In the genomic region with DNA sequence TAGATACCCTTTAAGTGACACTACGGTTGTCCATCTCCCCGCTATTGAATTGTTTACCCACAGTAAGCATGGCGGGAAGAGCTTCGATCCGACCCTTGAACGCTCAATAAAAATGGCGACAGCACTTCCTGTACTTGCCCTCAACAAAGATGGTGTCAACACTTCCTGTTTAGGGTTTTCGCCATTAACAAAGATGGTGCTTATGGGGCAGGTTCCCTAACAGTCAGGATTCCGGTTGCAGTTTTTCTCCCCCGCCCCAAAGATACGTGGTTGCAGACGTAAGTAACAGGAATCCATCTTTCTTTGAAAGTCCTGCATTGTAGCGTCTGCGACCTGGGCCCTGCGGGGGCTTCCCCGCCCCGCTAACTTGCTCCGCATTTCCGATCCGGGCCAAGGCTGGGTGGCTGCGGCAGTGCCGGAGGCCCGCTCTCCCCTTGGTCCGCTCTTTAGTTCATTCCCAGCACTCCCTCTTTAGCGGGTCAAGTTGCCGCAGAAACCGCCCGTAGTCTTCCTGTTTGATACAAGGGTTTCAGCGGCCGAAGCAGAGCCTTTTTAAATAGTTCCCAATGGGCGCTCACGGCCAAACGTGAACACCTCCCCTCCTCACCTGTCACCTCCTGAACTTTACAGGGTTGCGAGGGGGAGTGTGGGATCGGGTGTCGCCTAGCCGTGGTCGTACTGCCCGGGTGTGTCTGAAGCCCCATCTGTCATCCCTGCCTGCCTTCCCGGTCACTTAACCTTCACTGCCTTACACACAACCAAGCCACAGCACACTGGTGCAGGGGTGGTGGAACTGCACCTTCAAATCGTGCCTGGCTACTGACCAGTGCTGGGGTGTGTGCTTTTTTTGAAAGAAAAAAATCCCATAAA, we compare ENCODE assay signal across 1 cellular context.
TF ChIP-seq lines count a peak whose summit lies in the region.

TSS of gene CRADD (plus strand) at position 181 of the 870 bp plus-strand sequence.

TF ChIP-seq in HepG2, 621 proteins besides CTCF, POLR2A, EP300 and RAD21 (continued from another document and continues in another):
- TF ChIP-seq NCOA2 (CRISPR knock-in tag; IDR thresholded peaks at IDR 0.05) (peak; percentile 51), ZNF121 (CRISPR knock-in tag; IDR thresholded peaks at IDR 0.05) (peak; percentile 64), KDM2A (CRISPR knock-in tag; IDR thresholded peaks at IDR 0.05; ENCODE audit: borderline replicate concordance, low read depth) (peak; percentile 74), THRA (CRISPR knock-in tag; IDR thresholded peaks at IDR 0.05; ENCODE audit: borderline replicate concordance) (no peak; the same call in 1 of the 2 replicates), ZNF329 (CRISPR knock-in tag; IDR thresholded peaks at IDR 0.05; ENCODE audit: low read depth) (no peak), ZBTB20 (CRISPR knock-in tag; IDR thresholded peaks at IDR 0.05; ENCODE audit: borderline replicate concordance, low read depth) (peak; percentile 58; the same call in 1 of the 2 replicates), RNF2 (conservative IDR thresholded peaks at IDR 0.05; ENCODE audit: low read depth) (no peak), ZNF354B (CRISPR knock-in tag; IDR thresholded peaks at IDR 0.05) (0 out of 2 replicates have a peak, but pooled peaks have one; percentile 15), ADNP (CRISPR knock-in tag; IDR thresholded peaks at IDR 0.05) (no peak), NFKBIZ (CRISPR knock-in tag; IDR thresholded peaks at IDR 0.05) (peak; percentile 74), ZSCAN22 (CRISPR knock-in tag; IDR thresholded peaks at IDR 0.05) (0 out of 2 replicates have a peak, but pooled peaks have one; percentile 52), FOSL2 (CRISPR knock-in tag; IDR thresholded peaks at IDR 0.05) (peak; percentile 52), ZBTB26 (CRISPR knock-in tag; IDR thresholded peaks at IDR 0.05; ENCODE audit: borderline replicate concordance) (peak; percentile 16; the same call in 1 of the 2 replicates), CSRNP1 (CRISPR knock-in tag; IDR thresholded peaks at IDR 0.05) (peak; percentile 58; the same call in 1 of the 2 replicates), NFYB (CRISPR knock-in tag; IDR thresholded peaks at IDR 0.05) (peak; percentile 35; the same call in 1 of the 2 replicates), ZBTB38 (CRISPR knock-in tag; IDR thresholded peaks at IDR 0.05) (peak; percentile 50; the same call in 1 of the 2 replicates), PHF8 (CRISPR knock-in tag; IDR thresholded peaks at IDR 0.05) (peak; percentile 89), ERF (CRISPR knock-in tag; IDR thresholded peaks at IDR 0.05) (peak; percentile 66; the same call in 1 of the 2 replicates), HOXA9 (CRISPR knock-in tag; IDR thresholded peaks at IDR 0.05; ENCODE audit: borderline replicate concordance) (no peak), HNF1B (CRISPR knock-in tag; IDR thresholded peaks at IDR 0.05) (peak; percentile 69), ZFP91 (CRISPR knock-in tag; IDR thresholded peaks at IDR 0.05; ENCODE audit: borderline replicate concordance) (peak; percentile 90), SPEN (CRISPR knock-in tag; IDR thresholded peaks at IDR 0.05; ENCODE audit: low read depth) (0 out of 2 replicates have a peak, but pooled peaks have one; percentile 40), SOX5 (CRISPR knock-in tag; IDR thresholded peaks at IDR 0.05; ENCODE audit: borderline replicate concordance) (peak; percentile 71), POLR2G (IDR thresholded peaks at IDR 0.05; ENCODE audit: low read depth, low read length) (peak; percentile 96), ZNF234 (CRISPR knock-in tag; conservative IDR thresholded peaks at IDR 0.05) (0 out of 2 replicates have a peak, but pooled peaks have one; percentile 42), BCLAF1 (IDR thresholded peaks at IDR 0.05) (no peak), ZNF891 (CRISPR knock-in tag; IDR thresholded peaks at IDR 0.05) (peak; percentile 55; the same call in 1 of the 2 replicates), TFDP2 (CRISPR knock-in tag; IDR thresholded peaks at IDR 0.05) (peak; percentile 93), CREM (IDR thresholded peaks at IDR 0.05) (peak; percentile 95), CREM (CRISPR knock-in tag; IDR thresholded peaks at IDR 0.05) (no peak)
- TF ChIP-seq, protein P1, sequence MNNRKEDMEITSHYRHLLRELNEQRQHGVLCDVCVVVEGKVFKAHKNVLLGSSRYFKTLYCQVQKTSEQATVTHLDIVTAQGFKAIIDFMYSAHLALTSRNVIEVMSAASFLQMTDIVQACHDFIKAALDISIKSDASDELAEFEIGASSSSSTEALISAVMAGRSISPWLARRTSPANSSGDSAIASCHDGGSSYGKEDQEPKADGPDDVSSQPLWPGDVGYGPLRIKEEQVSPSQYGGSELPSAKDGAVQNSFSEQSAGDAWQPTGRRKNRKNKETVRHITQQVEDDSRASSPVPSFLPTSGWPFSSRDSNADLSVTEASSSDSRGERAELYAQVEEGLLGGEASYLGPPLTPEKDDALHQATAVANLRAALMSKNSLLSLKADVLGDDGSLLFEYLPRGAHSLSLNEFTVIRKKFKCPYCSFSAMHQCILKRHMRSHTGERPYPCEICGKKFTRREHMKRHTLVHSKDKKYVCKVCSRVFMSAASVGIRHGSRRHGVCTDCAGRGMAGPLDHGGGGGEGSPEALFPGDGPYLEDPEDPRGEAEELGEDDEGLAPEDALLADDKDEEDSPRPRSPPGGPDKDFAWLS (CRISPR knock-in tag; IDR thresholded peaks at IDR 0.05; ENCODE audit: borderline replicate concordance): 0 out of 2 replicates have a peak, but pooled peaks have one; percentile 27
- TF ChIP-seq, protein P2, sequence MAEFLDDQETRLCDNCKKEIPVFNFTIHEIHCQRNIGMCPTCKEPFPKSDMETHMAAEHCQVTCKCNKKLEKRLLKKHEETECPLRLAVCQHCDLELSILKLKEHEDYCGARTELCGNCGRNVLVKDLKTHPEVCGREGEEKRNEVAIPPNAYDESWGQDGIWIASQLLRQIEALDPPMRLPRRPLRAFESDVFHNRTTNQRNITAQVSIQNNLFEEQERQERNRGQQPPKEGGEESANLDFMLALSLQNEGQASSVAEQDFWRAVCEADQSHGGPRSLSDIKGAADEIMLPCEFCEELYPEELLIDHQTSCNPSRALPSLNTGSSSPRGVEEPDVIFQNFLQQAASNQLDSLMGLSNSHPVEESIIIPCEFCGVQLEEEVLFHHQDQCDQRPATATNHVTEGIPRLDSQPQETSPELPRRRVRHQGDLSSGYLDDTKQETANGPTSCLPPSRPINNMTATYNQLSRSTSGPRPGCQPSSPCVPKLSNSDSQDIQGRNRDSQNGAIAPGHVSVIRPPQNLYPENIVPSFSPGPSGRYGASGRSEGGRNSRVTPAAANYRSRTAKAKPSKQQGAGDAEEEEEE (CRISPR knock-in tag; IDR thresholded peaks at IDR 0.05; ENCODE audit: borderline replicate concordance): no peak
- TF ChIP-seq, protein P3, sequence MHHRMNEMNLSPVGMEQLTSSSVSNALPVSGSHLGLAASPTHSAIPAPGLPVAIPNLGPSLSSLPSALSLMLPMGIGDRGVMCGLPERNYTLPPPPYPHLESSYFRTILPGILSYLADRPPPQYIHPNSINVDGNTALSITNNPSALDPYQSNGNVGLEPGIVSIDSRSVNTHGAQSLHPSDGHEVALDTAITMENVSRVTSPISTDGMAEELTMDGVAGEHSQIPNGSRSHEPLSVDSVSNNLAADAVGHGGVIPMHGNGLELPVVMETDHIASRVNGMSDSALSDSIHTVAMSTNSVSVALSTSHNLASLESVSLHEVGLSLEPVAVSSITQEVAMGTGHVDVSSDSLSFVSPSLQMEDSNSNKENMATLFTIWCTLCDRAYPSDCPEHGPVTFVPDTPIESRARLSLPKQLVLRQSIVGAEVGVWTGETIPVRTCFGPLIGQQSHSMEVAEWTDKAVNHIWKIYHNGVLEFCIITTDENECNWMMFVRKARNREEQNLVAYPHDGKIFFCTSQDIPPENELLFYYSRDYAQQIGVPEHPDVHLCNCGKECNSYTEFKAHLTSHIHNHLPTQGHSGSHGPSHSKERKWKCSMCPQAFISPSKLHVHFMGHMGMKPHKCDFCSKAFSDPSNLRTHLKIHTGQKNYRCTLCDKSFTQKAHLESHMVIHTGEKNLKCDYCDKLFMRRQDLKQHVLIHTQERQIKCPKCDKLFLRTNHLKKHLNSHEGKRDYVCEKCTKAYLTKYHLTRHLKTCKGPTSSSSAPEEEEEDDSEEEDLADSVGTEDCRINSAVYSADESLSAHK (CRISPR knock-in tag; IDR thresholded peaks at IDR 0.05; ENCODE audit: borderline replicate concordance): no peak
- TF ChIP-seq, protein P4, sequence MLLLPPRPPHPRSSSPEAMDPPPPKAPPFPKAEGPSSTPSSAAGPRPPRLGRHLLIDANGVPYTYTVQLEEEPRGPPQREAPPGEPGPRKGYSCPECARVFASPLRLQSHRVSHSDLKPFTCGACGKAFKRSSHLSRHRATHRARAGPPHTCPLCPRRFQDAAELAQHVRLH (CRISPR knock-in tag; IDR thresholded peaks at IDR 0.05; ENCODE audit: borderline replicate concordance, low read depth): peak; percentile 42; the same call in 1 of the 2 replicates
